8 cellular contexts compared by ENCODE assay signal in the genomic region with DNA sequence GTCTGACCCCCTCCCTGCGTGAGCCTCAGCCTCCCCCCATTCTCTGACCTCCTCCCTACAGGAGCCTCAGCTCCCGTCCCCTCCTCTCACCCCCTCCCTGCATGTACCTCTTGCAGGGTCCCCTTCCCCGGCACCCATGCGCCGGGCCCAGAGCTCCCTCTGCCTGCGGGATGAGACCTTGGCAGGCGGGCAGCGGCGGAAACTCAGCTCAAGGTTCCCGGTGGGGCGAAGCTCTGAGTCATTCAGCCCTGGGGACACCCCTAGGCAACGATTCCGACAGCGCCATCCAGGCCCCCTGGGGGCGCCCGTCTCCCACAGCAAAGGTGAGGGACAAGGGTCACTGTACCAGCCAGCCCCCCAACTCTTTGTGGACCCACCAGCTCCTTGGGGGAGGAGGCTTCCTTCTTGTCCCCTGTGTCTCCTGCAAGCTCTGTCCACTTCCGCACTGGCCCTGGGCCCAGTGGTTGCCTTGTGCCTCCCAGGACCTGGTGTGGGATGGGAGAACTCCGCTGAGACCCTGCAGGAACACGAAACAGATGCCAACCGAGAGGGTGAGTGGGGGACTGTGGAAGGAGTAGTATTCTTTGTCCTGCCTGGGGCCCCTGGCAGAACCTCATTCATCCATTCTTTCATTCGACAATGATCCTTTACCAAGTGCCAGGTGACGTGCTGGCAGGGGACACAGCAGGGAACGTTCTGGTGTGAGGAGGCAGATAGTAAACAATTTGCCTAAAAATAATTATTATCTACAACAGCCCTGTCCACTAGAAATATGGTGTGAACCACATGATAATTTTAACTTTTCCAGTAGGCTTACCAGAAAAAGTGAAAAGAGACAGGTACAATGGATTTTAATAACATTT. TPM values are rescaled to one million over a fixed set of nuclear protein-coding genes. Genes with fewer than 3 reads are reported as not detected.
A peak's percentile ranks its signal among the peaks of the same experiment; 100 is the strongest.
DNase-seq lines count a peak whose midpoint lies in the region; ATAC-seq and TF ChIP-seq lines count a peak whose summit lies in the region.

No MANE protein-coding gene starts in this region.

- intact Hi-C loops in heart right ventricle (cut with DNase I), result loop anchor here in 6 of 10 donors (1.0 to 10.0 kb wide), 5 partner anchors 37 to 742 kb away; partner anchors contain the start of genes PRDX5 (in 6 of the 6), TRMT112 (in 4 of the 6) and VPS51 (in 1 of the 6)
- intact Hi-C loops in prostate gland (cut with DNase I), result no loop called here

- H3K9me3 ChIP-seq in heart right ventricle, result no peaks in the 10 kb centered on the region
- no peaks in the 10 kb centered on the region for H3K9me3 ChIP-seq in prostate gland

- H3K27ac ChIP-seq in heart right ventricle, result peak overlapping the region in 9 of 10 donors; percentile 50 to 80 (median 67)
- H3K27ac ChIP-seq in prostate gland, result peak overlapping the region; percentile 10 to 48

- WGBS in heart right ventricle, 2 donors, result 8 to 9% methylated on average over 23 of the region's 23 CpGs
- whole genome bisulfite sequencing in prostate gland, result 6% methylated on average over 23 of the region's 23 CpGs

- no peaks in the 10 kb centered on the region for H3K27me3 ChIP-seq in H7 (ENCODE audit: control insufficient read depth, insufficient read depth, low read length)
- no peaks in the 10 kb centered on the region for H3K27me3 ChIP-seq in heart right ventricle
- H3K27me3 ChIP-seq in prostate gland (replicated peaks; ENCODE audit: insufficient read depth), result no peaks in the 10 kb centered on the region

- ATAC-seq in heart right ventricle (peak; percentile 58 to 81 (median 75)), GM19328 (IDR thresholded peaks at IDR 0.05; ENCODE audit: unreplicated experiment) (no peak), GM18907 (IDR thresholded peaks at IDR 0.05; ENCODE audit: unreplicated experiment) (no peak)

- no peaks in the 10 kb centered on the region for H3K36me3 ChIP-seq in H7 (replicated peaks; ENCODE audit: control insufficient read depth, insufficient read depth, low read length)
- H3K36me3 ChIP-seq in heart right ventricle, result peaks cover 0 to 24% (median 0%) of the 10 kb centered on the region in 9 donors
- no peaks in the 10 kb centered on the region for H3K36me3 ChIP-seq in prostate gland

- DNase-seq in CD1c-positive myeloid dendritic cell (ENCODE audit: extremely low spot score) (peak; percentile 73), H7 (peak; percentile 97), NCI-H748 (lab: John Stamatoyannopoulos, UW; ENCODE audit: unreplicated experiment) (peak; percentile 65), amniotic stem cell (lab: John Stamatoyannopoulos, UW) (peak; percentile 64), heart right ventricle (peak; percentile 76 to 82), prostate gland (ENCODE audit: low spot score) (peak; percentile 73)

- no peak overlapping the region for H3K4me3 ChIP-seq in H7 (ENCODE audit: insufficient read depth, low read depth, low read length)
- H3K4me3 ChIP-seq in heart right ventricle, result peak overlapping the region; percentile 7 to 46 (median 36)
- peak overlapping the region; percentile 2 to 21 for H3K4me3 ChIP-seq in prostate gland

- TF ChIP-seq POLR2A in prostate gland (IDR thresholded peaks at IDR 0.05), result no peak

- H3K4me1 ChIP-seq in heart right ventricle, result peaks cover 8 to 45% (median 36%) of the 10 kb centered on the region in 9 donors
- peaks cover 6% of the 10 kb centered on the region for H3K4me1 ChIP-seq in prostate gland (replicated peaks)

- TF ChIP-seq CTCF in heart right ventricle (IDR thresholded peaks at IDR 0.05) (peak; percentile 47 to 83 (median 69)), prostate gland (IDR thresholded peaks at IDR 0.05) (peak; percentile 67 to 95 (median 76))

RNA-seq across cellular contexts. Expression of gene RPS6KA4, which starts 3.7 kb away (rescaled TPM):
- 16.0 and 17.6 TPM in 2 replicates for total RNA-seq in H7 (2014; rRNA removed; shearing (Covaris generic))
- total RNA-seq in heart right ventricle, result 10 to 100 TPM; 10.7 to 21.9 (median 12.8) TPM
- 10 to 100 TPM; 17.4 to 18.8 TPM for polyA plus RNA-seq in heart right ventricle
- total RNA-seq in prostate gland, result 10 to 100 TPM; 18.9 to 23.7 TPM

RNA-seq across cellular contexts. Expression of gene CCDC88B, which starts 15.3 kb away (rescaled TPM):
- 7.7 and 9.9 TPM in 2 replicates for total RNA-seq in H7 (2014; rRNA removed; shearing (Covaris generic))
- total RNA-seq in heart right ventricle, result 10 to 100 TPM in 1 of 10 donors, 1 to 10 TPM in 9; 4.2 to 13.1 (median 5.6) TPM
- 10 to 100 TPM; 10.5 to 42.7 TPM for polyA plus RNA-seq in heart right ventricle
- 1 to 10 TPM; 3.0 to 10.0 TPM for total RNA-seq in prostate gland

RNA-seq across cellular contexts. Expression of gene PRDX5, which starts 37.4 kb away (rescaled TPM):
- total RNA-seq in H7 (2014; rRNA removed; shearing (Covaris generic)), result 272 and 303 TPM in 2 replicates
- total RNA-seq in heart right ventricle (100 to 1,000 TPM; 264 to 395 (median 288) TPM), prostate gland (100 to 1,000 TPM; 224 to 303 TPM)
- 100 to 1,000 TPM; 486 to 750 TPM for polyA plus RNA-seq in heart right ventricle

RNA-seq across cellular contexts. Expression of gene TRMT112, which starts 38.0 kb away (rescaled TPM):
- total RNA-seq in H7 (2014; rRNA removed; shearing (Covaris generic)), result 261 and 314 TPM in 2 replicates
- 100 to 1,000 TPM in 2 of 10 donors, 10 to 100 TPM in 8; 68.7 to 121 (median 90.2) TPM for total RNA-seq in heart right ventricle
- polyA plus RNA-seq in heart right ventricle, result 100 to 1,000 TPM; 182 to 208 TPM
- total RNA-seq in prostate gland, result 100 to 1,000 TPM; 328 to 400 TPM

RNA-seq across cellular contexts. Expression of gene ESRRA, which starts 50.0 kb away (rescaled TPM):
- total RNA-seq in H7 (2014; rRNA removed; shearing (Covaris generic)), result 80.5 and 94.8 TPM in 2 replicates
- total RNA-seq in heart right ventricle, result 100 to 1,000 TPM; 115 to 225 (median 132) TPM
- 100 to 1,000 TPM; 180 TPM for polyA plus RNA-seq in heart right ventricle
- 10 to 100 TPM; 38.7 to 54.7 TPM for total RNA-seq in prostate gland

Comparison
In these comparisons a context has a peak if more than half of its experiments do, and no peak if none do; other contexts are left out.
1. ATAC-seq: peak in heart right ventricle (8 of 8); none in GM19328 (single experiment) and GM18907 (single experiment).
2. Peak in every context shown above with its lines, with median percentiles within 50 percentile points of each other: DNase-seq.